ENCODE assay signal across 8 cellular contexts in genomic region chr7:66844552-66845381, GRCh38.
DNase-seq lines count a peak whose midpoint lies in the region; ATAC-seq and TF ChIP-seq lines count a peak whose summit lies in the region.

No MANE protein-coding gene starts in this region.

- intact Hi-C loops in thyroid gland (cut with DNase I), result no loop called here

- peaks cover 15% of the 10 kb centered on the region; the same call in 1 of the 2 replicates for H3K79me2 ChIP-seq in SK-N-SH (ENCODE audit: insufficient read depth)

- POLR2A ChIA-PET in GM10248 (lab: Yijun Ruan, JAX), result interaction anchor here (1.0 to 1.2 kb wide), 3 partner anchors 98 to 216 kb away, joined by 3 to 7 read pairs (median 3); partner anchors contain the start of genes KCTD7 and RABGEF1
- POLR2A ChIA-PET in SK-N-SH (lab: Yijun Ruan, JAX), result interaction anchor here (0.8 to 1.6 kb wide), 8 partner anchors 28 to 216 kb away, joined by 3 to 8 read pairs (median 3); partner anchors contain the start of genes KCTD7, RABGEF1 and TMEM248

- no peak for TF ChIP-seq RAD21 in SK-N-SH (IDR thresholded peaks at IDR 0.05; ENCODE audit: low read length)

- peak; percentile 14 to 93 for TF ChIP-seq POLR2A in thyroid gland (IDR thresholded peaks at IDR 0.05)

- peaks cover 8% of the 10 kb centered on the region for H3F3A ChIP-seq in SK-N-SH (replicated peaks; ENCODE audit: insufficient read depth)

- H3K9me3 Mint-ChIP-seq in activated naive CD8-positive, alpha-beta T cell (ENCODE audit: low read depth), result no peaks in the 10 kb centered on the region
- H3K9me3 Mint-ChIP-seq in glutamatergic neuron (ENCODE audit: unreplicated experiment) (peaks cover 10% of the 10 kb centered on the region), osteocyte (ENCODE audit: unreplicated experiment) (no peaks in the 10 kb centered on the region)

- peak; percentile 91 for ATAC-seq in HG02571 (IDR thresholded peaks at IDR 0.05; ENCODE audit: unreplicated experiment)

- no peaks in the 10 kb centered on the region for H3K9me3 ChIP-seq in SK-N-SH
- H3K9me3 ChIP-seq in thyroid gland, result no peaks in the 10 kb centered on the region

- peak overlapping the region; percentile 70 to 98 for H3K4me3 ChIP-seq in SK-N-SH (ENCODE audit: low read depth in 2 of 2, low read length in 1 of 2)
- peak overlapping the region; percentile 70 to 88 (median 78) for H3K4me3 ChIP-seq in thyroid gland (replicated peaks in 1 of 3)

- H3K4me1 ChIP-seq in SK-N-SH (ENCODE audit: control insufficient read depth in 1 of 2, insufficient read depth in 2 of 2, low read depth in 1 of 2, low read length in 1 of 2), result peaks cover 0 to 7% of the 10 kb centered on the region in 2 experiments; a peak in 1 of 4 replicates
- H3K4me1 ChIP-seq in thyroid gland, result peaks cover 7 to 16% of the 10 kb centered on the region in 2 donors

- CTCF ChIA-PET in GM10248 (lab: Yijun Ruan, JAX), result interaction anchor here (0.9 to 1.1 kb wide), 3 partner anchors 10 to 49 kb away, joined by 3 to 4 read pairs (median 3); no protein-coding TSS in a partner anchor
- CTCF ChIA-PET in SK-N-SH (lab: Yijun Ruan, JAX), result interaction anchor here (1.0 to 1.6 kb wide), 5 partner anchors 10 to 157 kb away, joined by 3 to 5 read pairs (median 4); no protein-coding TSS in a partner anchor

- H2AFZ ChIP-seq in SK-N-SH (ENCODE audit: low read depth), result peak overlapping the region; percentile 99

- TF ChIP-seq EP300 in SK-N-SH (IDR thresholded peaks at IDR 0.05; ENCODE audit: borderline replicate concordance in 1 of 2, low read depth in 1 of 2, low read length in 1 of 2), result peak; percentile 15 to 33; a peak in 2 of 4 replicates

- DNase-seq in GM10248 (ENCODE audit: extremely low spot score) (peak; percentile 100), NCI-H1048 (lab: John Stamatoyannopoulos, UW) (peak; percentile 89), SK-N-SH (peak; percentile 100), glutamatergic neuron (peak; percentile 99), osteocyte (ENCODE audit: extremely low spot score, unreplicated experiment) (peak; percentile 100), thyroid gland (peak; percentile 98)

- 1% methylated on average over 28 of the region's 61 CpGs for WGBS in SK-N-SH (ENCODE audit: low lambda C conversion rate)
- 0 to 1% methylated on average over 11 to 28 of the region's 61 CpGs for WGBS in thyroid gland, 2 donors

- H3K27ac Mint-ChIP-seq in activated naive CD8-positive, alpha-beta T cell, result peak overlapping the region; percentile 98
- peak overlapping the region; percentile 98 for H3K27ac Mint-ChIP-seq in glutamatergic neuron (ENCODE audit: unreplicated experiment)
- peak overlapping the region; percentile 99 for H3K27ac Mint-ChIP-seq in osteocyte (ENCODE audit: unreplicated experiment)

- no peaks in the 10 kb centered on the region for H3K27me3 ChIP-seq in SK-N-SH (ENCODE audit: insufficient read depth)
- no peaks in the 10 kb centered on the region for H3K27me3 ChIP-seq in thyroid gland

- peaks cover 21% of the 10 kb centered on the region for H3K4me1 Mint-ChIP-seq in activated naive CD8-positive, alpha-beta T cell (ENCODE audit: low read depth)
- H3K4me1 Mint-ChIP-seq in glutamatergic neuron (ENCODE audit: low read depth, unreplicated experiment) (peaks cover 10% of the 10 kb centered on the region), osteocyte (ENCODE audit: unreplicated experiment) (peaks cover 26% of the 10 kb centered on the region)

- no peaks in the 10 kb centered on the region for H3K27me3 Mint-ChIP-seq in activated naive CD8-positive, alpha-beta T cell
- H3K27me3 Mint-ChIP-seq in glutamatergic neuron (ENCODE audit: unreplicated experiment) (peaks cover 6% of the 10 kb centered on the region), osteocyte (ENCODE audit: unreplicated experiment) (no peaks in the 10 kb centered on the region)

- peak overlapping the region; percentile 93 for H3K9ac ChIP-seq in SK-N-SH

- no peaks in the 10 kb centered on the region for H3K36me3 Mint-ChIP-seq in activated naive CD8-positive, alpha-beta T cell
- H3K36me3 Mint-ChIP-seq in glutamatergic neuron (ENCODE audit: unreplicated experiment) (no peaks in the 10 kb centered on the region), osteocyte (ENCODE audit: unreplicated experiment) (no peaks in the 10 kb centered on the region)

- TF ChIP-seq CTCF in GM10248 (IDR thresholded peaks at IDR 0.05; ENCODE audit: control extremely low read depth, extremely low read depth, low read depth, missing control alignments), result no peak
- no peak; the same call in 1 of the 2 replicates for TF ChIP-seq CTCF in SK-N-SH (IDR thresholded peaks at IDR 0.05)
- peak; percentile 37 for TF ChIP-seq CTCF in glutamatergic neuron (IDR thresholded peaks at IDR 0.05; ENCODE audit: partially characterized antibody, unreplicated experiment)
- no peak for TF ChIP-seq CTCF in osteocyte (IDR thresholded peaks at IDR 0.05)
- TF ChIP-seq CTCF in thyroid gland (IDR thresholded peaks at IDR 0.05), result peak in 2 of 6 experiments; percentile 32 to 43

- no peaks in the 10 kb centered on the region for H4K20me1 ChIP-seq in SK-N-SH (ENCODE audit: insufficient read depth)

- H3K4me2 ChIP-seq in SK-N-SH, result peak overlapping the region; percentile 93

- peak overlapping the region; percentile 92 for H3K4me3 Mint-ChIP-seq in activated naive CD8-positive, alpha-beta T cell
- peak overlapping the region; percentile 95 for H3K4me3 Mint-ChIP-seq in glutamatergic neuron (ENCODE audit: unreplicated experiment)
- peak overlapping the region; percentile 91 for H3K4me3 Mint-ChIP-seq in osteocyte (ENCODE audit: unreplicated experiment)

- H3K36me3 ChIP-seq in SK-N-SH (replicated peaks in 1 of 2; ENCODE audit: control insufficient read depth in 1 of 2, insufficient read depth in 2 of 2, low read length in 1 of 2) (no peaks in the 10 kb centered on the region), thyroid gland (no peaks in the 10 kb centered on the region)

- no peaks in the 10 kb centered on the region for H3K9me2 ChIP-seq in SK-N-SH

- peak overlapping the region; percentile 79 to 90 for H3K27ac ChIP-seq in SK-N-SH (ENCODE audit: low read depth in 2 of 2, low read length in 1 of 2)
- H3K27ac ChIP-seq in thyroid gland, result peak overlapping the region; percentile 84 to 92 (median 89)

TF ChIP-seq in SK-N-SH, 30 proteins besides CTCF, POLR2A, EP300 and RAD21 (continues in another document):
- TF ChIP-seq EZH2phosphoT487 (IDR thresholded peaks at IDR 0.05; ENCODE audit: borderline replicate concordance, low read depth) (no peak), GATA2 (CRISPR knock-in tag; IDR thresholded peaks at IDR 0.05) (no peak), TCF12 (IDR thresholded peaks at IDR 0.05) (no peak; the same call in 1 of the 2 replicates), SMC3 (IDR thresholded peaks at IDR 0.05; ENCODE audit: low read depth, low read length) (peak; percentile 25; the same call in 1 of the 2 replicates), RFX5 (IDR thresholded peaks at IDR 0.05; ENCODE audit: low read length) (peak; percentile 56), TAF1 (IDR thresholded peaks at IDR 0.05; ENCODE audit: borderline replicate concordance, low read depth, low read length) (peak; percentile 80), FOSL2 (IDR thresholded peaks at IDR 0.05; ENCODE audit: borderline replicate concordance, low read depth) (no peak), GABPA (IDR thresholded peaks at IDR 0.05; ENCODE audit: low read depth) (peak; percentile 61), JUND (IDR thresholded peaks at IDR 0.05) (no peak), RCOR1 (IDR thresholded peaks at IDR 0.05; ENCODE audit: low read length) (no peak), PBX3 (IDR thresholded peaks at IDR 0.05) (no peak), TEAD4 (IDR thresholded peaks at IDR 0.05; ENCODE audit: borderline replicate concordance, insufficient read depth) (no peak), NFIC (IDR thresholded peaks at IDR 0.05; ENCODE audit: borderline replicate concordance) (no peak), FOXM1 (IDR thresholded peaks at IDR 0.05; ENCODE audit: low read depth) (no peak), MXI1 (IDR thresholded peaks at IDR 0.05; ENCODE audit: low read depth, low read length) (peak; percentile 89), POLR2AphosphoS5 (IDR thresholded peaks at IDR 0.05; ENCODE audit: low read depth, low read length) (peak; percentile 91), USF2 (IDR thresholded peaks at IDR 0.05; ENCODE audit: borderline replicate concordance, low read depth, low read length) (no peak), RXRA (IDR thresholded peaks at IDR 0.05; ENCODE audit: borderline replicate concordance, low read depth) (no peak), FOXJ3 (CRISPR knock-in tag; IDR thresholded peaks at IDR 0.05) (no peak; the same call in 1 of the 2 replicates), USF1 (IDR thresholded peaks at IDR 0.05; ENCODE audit: borderline replicate concordance, low read depth) (peak; percentile 71; the same call in 1 of the 2 replicates), CHD2 (IDR thresholded peaks at IDR 0.05; ENCODE audit: low read length, partially characterized antibody) (no peak), NRF1 (IDR thresholded peaks at IDR 0.05; ENCODE audit: low read depth, low read length) (peak; percentile 62; the same call in 1 of the 2 replicates)

Comparison
In these comparisons a context has a peak if more than half of its experiments do, and no peak if none do; other contexts are left out.
1. Peak in every context shown above with its lines: DNase-seq, ATAC-seq, H3K4me3 ChIP-seq and H3K27ac ChIP-seq.